In the genomic region with DNA sequence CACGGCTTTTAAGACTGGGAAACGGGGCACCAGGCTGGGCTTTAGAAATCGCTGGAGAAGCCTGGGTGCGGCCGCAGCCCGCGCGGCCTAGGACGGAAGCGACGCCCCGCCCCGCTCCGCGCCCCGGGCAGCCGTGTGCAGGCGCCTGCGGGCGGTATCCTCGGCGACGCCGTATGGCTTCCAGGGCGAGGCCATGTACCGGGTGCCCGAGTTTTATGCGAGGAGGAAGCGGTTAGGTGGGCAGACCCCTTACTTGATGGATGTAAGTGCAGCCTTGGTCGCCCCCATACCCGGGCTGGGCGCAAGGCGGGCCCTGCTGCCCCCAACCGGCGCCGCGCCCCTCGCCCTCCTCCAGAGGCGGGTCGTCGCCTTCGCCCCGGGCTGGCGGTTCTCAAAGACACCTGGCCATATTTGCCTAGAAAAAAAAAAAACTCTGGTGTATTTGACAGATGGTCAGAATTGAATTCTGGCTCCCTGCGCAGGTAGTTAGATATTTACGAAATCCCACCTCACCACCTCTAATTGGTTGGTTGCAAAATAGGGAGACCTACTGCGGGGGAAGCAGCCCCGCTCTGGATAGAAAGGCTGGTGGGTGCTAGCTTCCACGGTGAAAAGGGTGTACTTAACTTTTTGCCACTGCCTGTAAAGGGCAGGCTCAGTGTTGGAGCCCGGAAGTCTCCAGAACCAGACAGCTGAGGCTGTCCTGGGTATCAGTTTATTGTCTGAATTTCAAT, we compare ENCODE assay signal across 8 cellular contexts. TPM values are rescaled to one million over a fixed set of nuclear protein-coding genes. Genes with fewer than 3 reads are reported as not detected.
DNase-seq lines count a peak whose midpoint lies in the region; ATAC-seq, FAIRE-seq and TF ChIP-seq lines count a peak whose summit lies in the region.

A gene with protein sequence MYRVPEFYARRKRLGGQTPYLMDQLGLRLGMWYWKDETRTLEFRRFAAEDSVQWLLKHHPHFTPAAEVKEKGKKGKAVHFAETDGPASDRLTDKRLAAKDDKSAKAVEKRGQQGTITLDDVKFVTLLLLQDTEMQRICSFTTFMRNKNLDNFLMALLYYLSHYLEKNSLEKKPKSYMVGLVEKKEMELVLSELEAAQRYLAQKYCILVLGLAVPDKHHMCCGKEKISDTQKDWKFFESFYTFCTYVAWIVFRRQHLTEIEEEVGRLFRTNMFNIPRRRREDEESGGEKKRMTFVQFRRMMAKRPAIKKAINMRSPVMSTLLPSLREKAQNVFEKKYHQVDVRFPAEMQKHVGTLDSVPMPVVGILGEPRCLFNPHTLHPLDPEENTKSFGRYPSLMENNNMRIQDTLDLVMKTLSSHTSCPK (plus strand): TSS at position 157 of the 734 bp plus-strand sequence. CDS start 37 bp downstream, at position 194.

- peak within 1 kb of the TSS; percentile 77 for H3K4me2 ChIP-seq in endothelial cell of umbilical vein (ENCODE audit: insufficient read depth, low read length)

- TF ChIP-seq CTCF in endothelial cell of umbilical vein (IDR thresholded peaks at IDR 0.05; ENCODE audit: extremely low read depth in 1 of 2, insufficient read depth in 1 of 2, low read depth in 1 of 2, low read length in 2 of 2) (no peak), tibial nerve (IDR thresholded peaks at IDR 0.05) (no peak)

- H3K4me3 ChIP-seq in MG63 (no peak within 1 kb of the TSS), endothelial cell of umbilical vein (replicated peaks in 1 of 3; ENCODE audit: insufficient read depth in 1 of 3, low read depth in 1 of 3, low read length in 3 of 3) (peak within 1 kb of the TSS; percentile 16 to 30 (median 21)), tibial nerve (peak within 1 kb of the TSS; percentile 20 to 51 (median 28))

- peak within 1 kb of the TSS; percentile 11 for H3K9ac ChIP-seq in endothelial cell of umbilical vein (replicated peaks; ENCODE audit: extremely low read depth, insufficient read depth, low read length)

- no peak for TF ChIP-seq EP300 in tibial nerve (IDR thresholded peaks at IDR 0.05)

- BruUV-seq in endothelial cell of umbilical vein (replicated peaks; lab: Mats Ljungman, UMichigan), result no TSS peak

- peak within 1 kb of the TSS in 3 of 6 donors; percentile 7 to 47 (median 31) for H3K27ac Mint-ChIP-seq in naive B cell

- H3K9me1 ChIP-seq in endothelial cell of umbilical vein (replicated peaks; ENCODE audit: control insufficient read depth, extremely low read depth, insufficient read depth, low read length), result no peaks in the 10 kb centered on the region

- no peaks in the 10 kb centered on the region for H3K36me3 ChIP-seq in MG63
- no peaks in the 10 kb centered on the region for H3K36me3 ChIP-seq in endothelial cell of umbilical vein (ENCODE audit: control insufficient read depth in 2 of 2, extremely low read depth in 1 of 2, insufficient read depth in 2 of 2, low read length in 2 of 2)
- H3K36me3 ChIP-seq in tibial nerve, result peaks cover 0 to 8% (median 0%) of the 10 kb centered on the region in 3 donors

- peak within 1 kb of the TSS; percentile 47 to 86 (median 64) for H3K4me3 Mint-ChIP-seq in naive B cell

- ATAC-seq in naive B cell (ENCODE audit: low read depth in 2 of 2) (peak; percentile 93 to 94), HG03159 (IDR thresholded peaks at IDR 0.05; ENCODE audit: unreplicated experiment) (no peak)

- no peaks in the 10 kb centered on the region for H3K79me2 ChIP-seq in endothelial cell of umbilical vein (ENCODE audit: control insufficient read depth, insufficient read depth, low read length)

- H3K27me3 ChIP-seq in MG63 (no peaks in the 10 kb centered on the region), endothelial cell of umbilical vein (ENCODE audit: control insufficient read depth in 2 of 2, insufficient read depth in 2 of 2, low read length in 2 of 2) (peaks cover 20% of the 10 kb centered on the region in 2 experiments), tibial nerve (peaks cover 0 to 10% of the 10 kb centered on the region in 2 donors)

- FAIRE-seq in endothelial cell of umbilical vein (lab: Jason Lieb, UNC), result no peak

- intact Hi-C loops in endothelial cell of umbilical vein (cut with micrococcal nuclease), result loop anchor here (1.0 kb wide), 1 partner anchor 17 kb away; no protein-coding TSS in a partner anchor

- H3K9me3 Mint-ChIP-seq in naive B cell, result no peaks in the 10 kb centered on the region

- CTCF ChIA-PET in endothelial cell of umbilical vein (lab: Charles Lee), result interaction anchor here (1.4 kb wide), 1 partner anchor 9 kb away, joined by 3 read pairs; a partner anchor contains a TSS

- POLR2A ChIA-PET in endothelial cell of umbilical vein (lab: Charles Lee), result no interaction called here

- H3K27me3 Mint-ChIP-seq in naive B cell, result peaks cover 8 to 44% (median 36%) of the 10 kb centered on the region in 3 donors

- DNase-seq in DMS79 (lab: John Stamatoyannopoulos, UW) (peak; percentile 68), MG63 (peak; percentile 11), endothelial cell of umbilical vein (ENCODE audit: low read depth, low spot score) (no peak), naive B cell (peak; percentile 29), tibial nerve (ENCODE audit: low spot score in 2 of 2) (peak in 1 of 2 donors; percentile 7), HCEC 1CT (no peak)
- DNase-seq in activated CD4-positive, alpha-beta T cell treated with anti-CD3 and anti-CD28 coated beads for 48 hours, result peak; percentile 57

- 8 to 12% methylated on average over 30 to 36 of the region's 50 CpGs for WGBS in tibial nerve, 2 donors

- H4K20me1 ChIP-seq in endothelial cell of umbilical vein (replicated peaks; ENCODE audit: control insufficient read depth, extremely low read depth, insufficient read depth, low read length), result no peaks in the 10 kb centered on the region

- peaks cover 11% of the 10 kb centered on the region for H3K4me1 ChIP-seq in endothelial cell of umbilical vein (ENCODE audit: control insufficient read depth, extremely low read depth, insufficient read depth, low read length)
- H3K4me1 ChIP-seq in tibial nerve, result peaks cover 0 to 24% (median 9%) of the 10 kb centered on the region in 4 donors

- H3K27ac ChIP-seq in endothelial cell of umbilical vein (ENCODE audit: insufficient read depth, low read depth, low read length), result no peak within 1 kb of the TSS
- peak within 1 kb of the TSS in 3 of 4 donors; percentile 17 to 72 (median 29) for H3K27ac ChIP-seq in tibial nerve

- TF ChIP-seq POLR2A in endothelial cell of umbilical vein (IDR thresholded peaks at IDR 0.05; ENCODE audit: low read depth, low read length), result no peak
- TF ChIP-seq POLR2A in tibial nerve (IDR thresholded peaks at IDR 0.05), result no peak

- peaks cover 9 to 12% (median 11%) of the 10 kb centered on the region in 3 donors for H3K4me1 Mint-ChIP-seq in naive B cell

- H2AFZ ChIP-seq in endothelial cell of umbilical vein (ENCODE audit: low read depth, low read length), result peak within 1 kb of the TSS; percentile 94

- H3K9me3 ChIP-seq in MG63 (no peaks in the 10 kb centered on the region), endothelial cell of umbilical vein (replicated peaks; ENCODE audit: control insufficient read depth, insufficient read depth, low read length) (no peaks in the 10 kb centered on the region), tibial nerve (no peaks in the 10 kb centered on the region)

- dilution Hi-C loops in endothelial cell of umbilical vein (cut with MboI; ENCODE audit: extremely low pct_ligation_motif_present, low sequenced_read_pairs), result no loop called here

- no peaks in the 10 kb centered on the region for H3K36me3 Mint-ChIP-seq in naive B cell

TF ChIP-seq in endothelial cell of umbilical vein, 7 proteins besides CTCF, POLR2A, EP300 and RAD21:
- TF ChIP-seq FOS (IDR thresholded peaks at IDR 0.05; ENCODE audit: borderline replicate concordance, insufficient read depth, low read length) (no peak), POLR2AphosphoS5 (IDR thresholded peaks at IDR 0.05; ENCODE audit: insufficient read depth, low read depth, low read length) (no peak), MYC (IDR thresholded peaks at IDR 0.05; ENCODE audit: low read depth, low read length) (no peak), JUN (IDR thresholded peaks at IDR 0.05; ENCODE audit: borderline replicate concordance, insufficient read depth, insufficient read length, low read depth) (no peak), GATA2 (IDR thresholded peaks at IDR 0.05; ENCODE audit: insufficient read depth, insufficient read length, low read depth, low read length) (no peak), EZH2 (IDR thresholded peaks at IDR 0.05; ENCODE audit: borderline replicate concordance, low read depth, low read length, severe bottlenecking) (no peak)
- TF ChIP-seq, protein P1, sequence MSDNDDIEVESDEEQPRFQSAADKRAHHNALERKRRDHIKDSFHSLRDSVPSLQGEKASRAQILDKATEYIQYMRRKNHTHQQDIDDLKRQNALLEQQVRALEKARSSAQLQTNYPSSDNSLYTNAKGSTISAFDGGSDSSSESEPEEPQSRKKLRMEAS (IDR thresholded peaks at IDR 0.05; ENCODE audit: insufficient read depth, insufficient read length), result no peak
TF ChIP-seq in endothelial cell of umbilical vein: peak in this region for 0.

RNA-seq across cellular contexts. Expression of the gene that starts here (rescaled TPM):
- total RNA-seq in MG63 (2014; rRNA removed; shearing (Covaris generic); ENCODE audit: low replicate concordance), result not detected in 2 replicates
- 0.51 and 0.60 TPM in 2 replicates for total RNA-seq in endothelial cell of umbilical vein
- polyA plus RNA-seq in endothelial cell of umbilical vein, result 0.28 TPM in 1 of 2 replicates, not detected in the other
- 0.34 and 0.41 TPM in 2 replicates for polyA plus RNA-seq in endothelial cell of umbilical vein (2011; cell fraction: cytosol; rRNA removed)
- 0.28 and 0.61 TPM in 2 replicates for polyA plus RNA-seq in endothelial cell of umbilical vein (2011; cell fraction: nucleus; rRNA removed)
- 0.20 and 0.36 TPM in 2 replicates for polyA plus RNA-seq in endothelial cell of umbilical vein (2012)
- polyA minus RNA-seq in endothelial cell of umbilical vein, result 1.4 TPM in 1 of 2 replicates, not detected in the other
- not detected for polyA minus RNA-seq in endothelial cell of umbilical vein (2011; cell fraction: cytosol; rRNA and poly(A)+ RNA removed)
- polyA minus RNA-seq in endothelial cell of umbilical vein (2011; cell fraction: nucleus; rRNA and poly(A)+ RNA removed), result not detected in 2 replicates
- polyA plus RNA-seq in naive B cell (ENCODE audit: low read depth in 6 of 6), result under 1 TPM in 3 of 6 donors, not detected in 3; 0.22 to 0.40 (median 0.38) TPM
- 1 to 10 TPM in 3 of 4 donors, under 1 TPM in 1; 0.59 to 7.6 (median 4.4) TPM for total RNA-seq in tibial nerve

Comparison
In these comparisons a context has a peak if more than half of its experiments do, and no peak if none do; other contexts are left out.
1. Peak in DNase-seq in MG63; RNA of the gene not detected or under 1 TPM.
2. Peak in DNase-seq and ATAC-seq in naive B cell; RNA of the gene not detected or under 1 TPM.
3. DNase-seq: peak in DMS79 (single experiment) and activated CD4-positive, alpha-beta T cell treated with anti-CD3 and anti-CD28 coated beads for 48 hours (single experiment); none in endothelial cell of umbilical vein (single experiment) and HCEC 1CT (single experiment).